ENCODE assay signal across 10 cellular contexts in genomic region chr1:222404710-222405109, GRCh38.
A peak's percentile ranks its signal among the peaks of the same experiment; 100 is the strongest.
DNase-seq lines count a peak whose midpoint lies in the region; ATAC-seq and TF ChIP-seq lines count a peak whose summit lies in the region.
"Had no signal": no experiment of that assay in that cellular context is flagged by ENCODE, and none has a peak within 500 bp of the region (broad histone marks: within the 10 kb centered on the region; RNA-seq: fewer than 3 reads in every experiment).

No MANE protein-coding gene starts in this region.

- TF ChIP-seq CTCF in GM06990 (IDR thresholded peaks at IDR 0.05; ENCODE audit: insufficient read depth, low read length, poor library complexity, severe bottlenecking) (no peak), Panc1 (IDR thresholded peaks at IDR 0.05) (no peak), Calu3 (IDR thresholded peaks at IDR 0.05; ENCODE audit: unreplicated experiment) (no peak), uterus (IDR thresholded peaks at IDR 0.05) (no peak)

- H3K4me3 ChIP-seq in GM06990 (replicated peaks; ENCODE audit: low read depth, low read length) = peak overlapping the region; percentile 42
- H3K4me3 ChIP-seq in Panc1 (ENCODE audit: low read depth in 2 of 2, low read length in 2 of 2) = peak overlapping the region; percentile 3 to 39; a peak in 3 of 4 replicates
- no peak overlapping the region for H3K4me3 ChIP-seq in uterus

- intact Hi-C loops in Panc1 (cut with micrococcal nuclease; ENCODE audit: unreplicated experiment) = no loop called here
- intact Hi-C loops in Calu3 (cut with micrococcal nuclease; ENCODE audit: unreplicated experiment) = no loop called here
- intact Hi-C loops in uterus (cut with DNase I; ENCODE audit: low total_unique reads) = no loop called here
- intact Hi-C loops in Right ventricle myocardium inferior (cut with DNase I) = no loop called here

- peaks cover 40% of the 10 kb centered on the region for H3K27me3 Mint-ChIP-seq in Calu3 (ENCODE audit: unreplicated experiment)

- H3K9me3 Mint-ChIP-seq in Calu3 (ENCODE audit: low read depth, unreplicated experiment) = peaks cover 2% of the 10 kb centered on the region

- TF ChIP-seq POLR2A in uterus (IDR thresholded peaks at IDR 0.05) = no peak

- DNase-seq in GM06990 (ENCODE audit: extremely low read depth, insufficient read length) (peak; percentile 1), Panc1 (ENCODE audit: low read depth, low spot score) (no peak), Calu3 (no peak), NCI-H345 (lab: John Stamatoyannopoulos, UW) (no peak), uterus (no peak), Right ventricle myocardium inferior (ENCODE audit: missing footprints) (no peak)
- DNase-seq: caudate nucleus; stimulated activated CD4-positive, alpha-beta T cell treated with anti-CD3 and anti-CD28 coated beads, Interleukin-4, amount 100 ng/mL, for 24 hours had no signal

- H3K4me3 Mint-ChIP-seq in Calu3 (ENCODE audit: low read depth, unreplicated experiment) = no peak overlapping the region

- H3K9me3 ChIP-seq in Panc1 (ENCODE audit: control insufficient read depth, insufficient read depth, low read depth, low read length) = no peaks in the 10 kb centered on the region
- no peaks in the 10 kb centered on the region for H3K9me3 ChIP-seq in uterus

- peak; percentile 68 for ATAC-seq in GM18873 (IDR thresholded peaks at IDR 0.05; ENCODE audit: low FRiP score, unreplicated experiment)
- ATAC-seq in HG02885 (IDR thresholded peaks at IDR 0.05; ENCODE audit: poor library complexity, unreplicated experiment) = peak; percentile 97
- ATAC-seq in Panc1 = no peak
- ATAC-seq in Right ventricle myocardium inferior = no peak

- CTCF ChIA-PET in Panc1 (lab: Charles Lee) (no interaction called here), Calu3 (lab: Charles Lee) (no interaction called here)

- H3K27ac ChIP-seq in Panc1 (ENCODE audit: low read length) (no peak overlapping the region), uterus (no peak overlapping the region)

- no peaks in the 10 kb centered on the region for H3K4me1 Mint-ChIP-seq in Calu3 (ENCODE audit: low read depth, unreplicated experiment)

- H3K27me3 ChIP-seq in GM06990 (replicated peaks; ENCODE audit: control insufficient read depth, insufficient read depth, low read length) = no peaks in the 10 kb centered on the region
- no peaks in the 10 kb centered on the region; the same call in 1 of the 2 replicates for H3K27me3 ChIP-seq in Panc1 (ENCODE audit: control insufficient read depth, insufficient read depth, low read length)
- H3K27me3 ChIP-seq in uterus = no peaks in the 10 kb centered on the region

- H3K36me3 Mint-ChIP-seq in Calu3 (ENCODE audit: insufficient read depth, unreplicated experiment) = no peaks in the 10 kb centered on the region

- BruUV-seq in Panc1 (replicated peaks; lab: Mats Ljungman, UMichigan) (no TSS peak), Calu3 (replicated peaks; lab: Mats Ljungman, UMichigan) (no TSS peak)

- H3K4me1 ChIP-seq in Panc1 (ENCODE audit: control insufficient read depth, insufficient read depth, low read length) = no peaks in the 10 kb centered on the region
- H3K4me1 ChIP-seq in uterus = no peaks in the 10 kb centered on the region

- no peaks in the 10 kb centered on the region for H3K36me3 ChIP-seq in GM06990 (ENCODE audit: control insufficient read depth, insufficient read depth, low read length)
- H3K36me3 ChIP-seq in Panc1 (ENCODE audit: control insufficient read depth, insufficient read depth, low read length) = no peaks in the 10 kb centered on the region
- H3K36me3 ChIP-seq in uterus = no peaks in the 10 kb centered on the region

- POLR2A ChIA-PET in Panc1 (lab: Charles Lee) = no interaction called here

- no peak overlapping the region for H3K27ac Mint-ChIP-seq in Calu3 (ENCODE audit: unreplicated experiment)

- in situ Hi-C loops in Panc1 (cut with HindIII; ENCODE audit: low pct_unique_long_range_greater_than_20kb, low sequenced_read_pairs) = no loop called here

Comparison
In these comparisons a context has a peak if more than half of its experiments do, and no peak if none do; other contexts are left out.
1. H3K4me3 ChIP-seq: peak in GM06990 (single experiment) and Panc1 (2 of 2); none in uterus (0 of 2).
2. ATAC-seq: peak in GM18873 (single experiment) and HG02885 (single experiment); none in Panc1 (single experiment) and Right ventricle myocardium inferior (single experiment).